In genomic region chr9:137326436-137327060, GRCh38 we compare ENCODE assay signal across 15 cellular contexts. TPM values are rescaled to one million over a fixed set of nuclear protein-coding genes. Genes with fewer than 3 reads are reported as not detected.
DNase-seq lines count a peak whose midpoint lies in the region; TF ChIP-seq lines count a peak whose summit lies in the region.
"Had no signal": no experiment of that assay in that cellular context is flagged by ENCODE, and none has a peak within 500 bp of the region (broad histone marks: within the 10 kb centered on the region; RNA-seq: fewer than 3 reads in every experiment).

No MANE protein-coding gene starts in this region.

- no peak overlapping the region for H3K27ac ChIP-seq in esophagus squamous epithelium
- H3K27ac ChIP-seq: A549, skin epidermis, transverse colon had no signal

- H3K27me3 ChIP-seq in esophagus squamous epithelium = no peaks in the 10 kb centered on the region
- H3K27me3 ChIP-seq: transverse colon had no signal

- H3K9me3 Mint-ChIP-seq in activated CD4-positive, alpha-beta T cell treated with anti-CD3 and anti-CD28 coated beads, Interleukin-2, amount 10 ng/mL, durations not matched to agents 24 days and 14 days = peaks cover 20% of the 10 kb centered on the region
- no peaks in the 10 kb centered on the region for H3K9me3 Mint-ChIP-seq in dendritic cell treated with granulocyte-macrophage colony-stimulating factor and Interleukin-4, amounts not matched to agents 40 ng/mL and 50 ng/mL, for 4 days
- peaks cover 6% of the 10 kb centered on the region for H3K9me3 Mint-ChIP-seq in stimulated activated naive CD8-positive, alpha-beta T cell treated with anti-CD3 and anti-CD28 coated beads, Interleukin-15, Interleukin-2, amounts not matched to agents 100 ng/mL and 50 ng/mL, for 24 hours

- H3K4me3 Mint-ChIP-seq in activated CD4-positive, alpha-beta T cell treated with anti-CD3 and anti-CD28 coated beads, Interleukin-2, amount 10 ng/mL, durations not matched to agents 24 days and 14 days = peak overlapping the region; percentile 72
- peak overlapping the region; percentile 67 for H3K4me3 Mint-ChIP-seq in dendritic cell treated with granulocyte-macrophage colony-stimulating factor and Interleukin-4, amounts not matched to agents 40 ng/mL and 50 ng/mL, for 4 days
- peak overlapping the region; percentile 72 for H3K4me3 Mint-ChIP-seq in stimulated activated naive CD8-positive, alpha-beta T cell treated with anti-CD3 and anti-CD28 coated beads, Interleukin-15, Interleukin-2, amounts not matched to agents 100 ng/mL and 50 ng/mL, for 24 hours
- H3K4me3 Mint-ChIP-seq: neural crest cell had no signal

- in situ Hi-C loops in KBM-7 (cut with MboI; ENCODE audit: low pct_unique_long_range_greater_than_20kb, low sequenced_read_pairs) = no loop called here

- peak; percentile 74 for DNase-seq in activated CD4-positive, alpha-beta T cell treated with anti-CD3 and anti-CD28 coated beads, Interleukin-2, amount 10 ng/mL, durations not matched to agents 24 days and 14 days
- DNase-seq in activated CD4-positive, alpha-beta T cell treated with anti-CD3 and anti-CD28 coated beads, Interleukin-2, amount 50 U/mL, for 1 hour = no peak
- peak; percentile 61 for DNase-seq in KBM-7
- no peak for DNase-seq in esophagus squamous epithelium (lab: John Stamatoyannopoulos, UW)
- DNase-seq in inferior parietal cortex (ENCODE audit: extremely low spot score) = no peak
- DNase-seq in dedifferentiated amniotic fluid mesenchymal stem cell (ENCODE audit: extremely low spot score) = no peak
- DNase-seq: NCI-H187, NCI-H82, transverse colon had no signal

- peaks cover 6% of the 10 kb centered on the region for H3K36me3 Mint-ChIP-seq in activated CD4-positive, alpha-beta T cell treated with anti-CD3 and anti-CD28 coated beads, Interleukin-2, amount 10 ng/mL, durations not matched to agents 24 days and 14 days (ENCODE audit: low read depth)
- H3K36me3 Mint-ChIP-seq in dendritic cell treated with granulocyte-macrophage colony-stimulating factor and Interleukin-4, amounts not matched to agents 40 ng/mL and 50 ng/mL, for 4 days (ENCODE audit: low read depth) = no peaks in the 10 kb centered on the region
- no peaks in the 10 kb centered on the region for H3K36me3 Mint-ChIP-seq in stimulated activated naive CD8-positive, alpha-beta T cell treated with anti-CD3 and anti-CD28 coated beads, Interleukin-15, Interleukin-2, amounts not matched to agents 100 ng/mL and 50 ng/mL, for 24 hours (ENCODE audit: low read depth)

- H3K27ac Mint-ChIP-seq in activated CD4-positive, alpha-beta T cell treated with anti-CD3 and anti-CD28 coated beads, Interleukin-2, amount 10 ng/mL, durations not matched to agents 24 days and 14 days = peak overlapping the region; percentile 91
- H3K27ac Mint-ChIP-seq in dendritic cell treated with granulocyte-macrophage colony-stimulating factor and Interleukin-4, amounts not matched to agents 40 ng/mL and 50 ng/mL, for 4 days = peak overlapping the region; percentile 87
- peak overlapping the region; percentile 87 for H3K27ac Mint-ChIP-seq in stimulated activated naive CD8-positive, alpha-beta T cell treated with anti-CD3 and anti-CD28 coated beads, Interleukin-15, Interleukin-2, amounts not matched to agents 100 ng/mL and 50 ng/mL, for 24 hours

- 64 to 82% methylated on average over 19 of the region's 19 CpGs for WGBS in esophagus squamous epithelium, 2 donors

- intact Hi-C loops in activated CD4-positive, alpha-beta T cell treated with anti-CD3 and anti-CD28 coated beads, Interleukin-2, amount 10 ng/mL, durations not matched to agents 24 days and 14 days (cut with micrococcal nuclease) = no loop called here
- intact Hi-C loops in dendritic cell treated with granulocyte-macrophage colony-stimulating factor and Interleukin-4, amounts not matched to agents 40 ng/mL and 50 ng/mL, for 4 days (cut with micrococcal nuclease) = no loop called here
- intact Hi-C loops in esophagus squamous epithelium (cut with DNase I) = no loop called here

- H3K4me1 ChIP-seq in esophagus squamous epithelium = no peaks in the 10 kb centered on the region
- H3K4me1 ChIP-seq: A549, transverse colon had no signal

- TF ChIP-seq CTCF in esophagus squamous epithelium (IDR thresholded peaks at IDR 0.05) = no peak

- H3K27me3 Mint-ChIP-seq in activated CD4-positive, alpha-beta T cell treated with anti-CD3 and anti-CD28 coated beads, Interleukin-2, amount 10 ng/mL, durations not matched to agents 24 days and 14 days = peaks cover 2% of the 10 kb centered on the region
- H3K27me3 Mint-ChIP-seq in dendritic cell treated with granulocyte-macrophage colony-stimulating factor and Interleukin-4, amounts not matched to agents 40 ng/mL and 50 ng/mL, for 4 days = peaks cover 23% of the 10 kb centered on the region
- peaks cover 8% of the 10 kb centered on the region for H3K27me3 Mint-ChIP-seq in stimulated activated naive CD8-positive, alpha-beta T cell treated with anti-CD3 and anti-CD28 coated beads, Interleukin-15, Interleukin-2, amounts not matched to agents 100 ng/mL and 50 ng/mL, for 24 hours

- no peaks in the 10 kb centered on the region for H3K36me3 ChIP-seq in esophagus squamous epithelium
- H3K36me3 ChIP-seq: transverse colon had no signal

- no peak overlapping the region for H3K4me3 ChIP-seq in esophagus squamous epithelium
- H3K4me3 ChIP-seq: A549, K562, skin epidermis, transverse colon had no signal

- H3K9me3 ChIP-seq in esophagus squamous epithelium = no peaks in the 10 kb centered on the region
- H3K9me3 ChIP-seq: transverse colon had no signal

- no peak for TF ChIP-seq POLR2A in esophagus squamous epithelium (IDR thresholded peaks at IDR 0.05)

- peaks cover 10% of the 10 kb centered on the region for H3K4me1 Mint-ChIP-seq in activated CD4-positive, alpha-beta T cell treated with anti-CD3 and anti-CD28 coated beads, Interleukin-2, amount 10 ng/mL, durations not matched to agents 24 days and 14 days
- peaks cover 18% of the 10 kb centered on the region for H3K4me1 Mint-ChIP-seq in dendritic cell treated with granulocyte-macrophage colony-stimulating factor and Interleukin-4, amounts not matched to agents 40 ng/mL and 50 ng/mL, for 4 days (ENCODE audit: low read depth)
- H3K4me1 Mint-ChIP-seq in stimulated activated naive CD8-positive, alpha-beta T cell treated with anti-CD3 and anti-CD28 coated beads, Interleukin-15, Interleukin-2, amounts not matched to agents 100 ng/mL and 50 ng/mL, for 24 hours (ENCODE audit: low read depth) = peaks cover 13% of the 10 kb centered on the region
- H3K4me1 Mint-ChIP-seq: neural crest cell had no signal

RNA-seq across cellular contexts. Expression of gene NRARP, which starts 24.5 kb away (rescaled TPM):
- 12.9 and 13.4 TPM in 2 replicates for total RNA-seq in activated CD4-positive, alpha-beta T cell treated with anti-CD3 and anti-CD28 coated beads, Interleukin-2, amount 10 ng/mL, durations not matched to agents 24 days and 14 days
- total RNA-seq in esophagus squamous epithelium = 10 to 100 TPM; 19.6 to 33.9 (median 27.5) TPM

RNA-seq across cellular contexts. Expression of gene TOR4A, which starts 49.0 kb away (rescaled TPM):
- 10.3 and 11.4 TPM in 2 replicates for total RNA-seq in activated CD4-positive, alpha-beta T cell treated with anti-CD3 and anti-CD28 coated beads, Interleukin-2, amount 10 ng/mL, durations not matched to agents 24 days and 14 days
- total RNA-seq in esophagus squamous epithelium = 10 to 100 TPM in 3 of 4 donors, 1 to 10 TPM in 1; 8.8 to 17.5 (median 13.5) TPM

Comparison
In these comparisons a context has a peak if more than half of its experiments do, and no peak if none do; other contexts are left out.
1. DNase-seq: peak in activated CD4-positive, alpha-beta T cell treated with anti-CD3 and anti-CD28 coated beads, Interleukin-2, amount 10 ng/mL, durations not matched to agents 24 days and 14 days (single experiment) and KBM-7 (single experiment); none in activated CD4-positive, alpha-beta T cell treated with anti-CD3 and anti-CD28 coated beads, Interleukin-2, amount 50 U/mL, for 1 hour (single experiment), esophagus squamous epithelium (single experiment), inferior parietal cortex (single experiment) and dedifferentiated amniotic fluid mesenchymal stem cell (single experiment).
2. Peak in every context shown above with its lines, with median percentiles within 50 percentile points of each other: H3K27ac Mint-ChIP-seq and H3K4me3 Mint-ChIP-seq.